Comparison of ENCODE assay signal across 1 cellular context in genomic region chr12:14961466-14962155, GRCh38.
TF ChIP-seq lines count a peak whose summit lies in the region.

TSS of gene ARHGDIB (minus strand) at chr12:14961601. CDS start at chr12:14950712, 10,889 bp downstream.

TF ChIP-seq in K562, 482 proteins besides CTCF, POLR2A, EP300 and RAD21 (continued from another document and continues in another):
- TF ChIP-seq CUX1 (CRISPR knock-in tag; IDR thresholded peaks at IDR 0.05), result 0 out of 2 replicates have a peak, but pooled peaks have one; percentile 37
- TF ChIP-seq SPI1 (IDR thresholded peaks at IDR 0.05; ENCODE audit: borderline replicate concordance, low read depth, low read length), result peak; percentile 44; the same call in 1 of the 2 replicates
- TF ChIP-seq MGA (IDR thresholded peaks at IDR 0.05), result peak; percentile 74
- TF ChIP-seq ZNF507 (tag; conservative IDR thresholded peaks at IDR 0.05), result no peak
- 0 out of 2 replicates have a peak, but pooled peaks have one; percentile 22 for TF ChIP-seq ZNF766 (CRISPR knock-in tag; conservative IDR thresholded peaks at IDR 0.05)
- TF ChIP-seq CGGBP1 (CRISPR knock-in tag; IDR thresholded peaks at IDR 0.05), result no peak
- TF ChIP-seq CBX1 (IDR thresholded peaks at IDR 0.05; ENCODE audit: low read depth), result no peak
- no peak for TF ChIP-seq E2F4 (CRISPR knock-in tag; IDR thresholded peaks at IDR 0.05; ENCODE audit: low read depth)
- no peak for TF ChIP-seq BRD4 (IDR thresholded peaks at IDR 0.05)
- TF ChIP-seq PKNOX1 (IDR thresholded peaks at IDR 0.05), result no peak; the same call in 1 of the 2 replicates
- TF ChIP-seq GABPB1 (CRISPR knock-in tag; IDR thresholded peaks at IDR 0.05), result no peak
- TF ChIP-seq L3MBTL2 (IDR thresholded peaks at IDR 0.05), result peak; percentile 45; the same call in 1 of the 2 replicates
- TF ChIP-seq PATZ1 (CRISPR knock-in tag; IDR thresholded peaks at IDR 0.05; ENCODE audit: borderline replicate concordance), result no peak
- no peak for TF ChIP-seq ZC3H11A (IDR thresholded peaks at IDR 0.05; ENCODE audit: low read depth, low read length)
- TF ChIP-seq CEBPB (tag; IDR thresholded peaks at IDR 0.05), result no peak
- TF ChIP-seq ZBTB11 (CRISPR knock-in tag; IDR thresholded peaks at IDR 0.05), result peak in 1 of 3 experiments; percentile 54; a peak in 2 of 6 replicates
- TF ChIP-seq ATF1 (CRISPR knock-in tag; IDR thresholded peaks at IDR 0.05), result no peak
- peak; percentile 85 for TF ChIP-seq ATF1 (tag; IDR thresholded peaks at IDR 0.05)
- no peak for TF ChIP-seq C11orf30 (IDR thresholded peaks at IDR 0.05; ENCODE audit: low read depth)
- TF ChIP-seq E2F6 (IDR thresholded peaks at IDR 0.05; ENCODE audit: borderline replicate concordance in 1 of 2, extremely low read depth in 1 of 2, insufficient read depth in 1 of 2, insufficient read length in 1 of 2, low read depth in 1 of 2, low read length in 1 of 2, poor library complexity in 1 of 2, severe bottlenecking in 1 of 2), result peak in 1 of 2 experiments; percentile 39
- no peak for TF ChIP-seq ZNF408 (CRISPR knock-in tag; IDR thresholded peaks at IDR 0.05; ENCODE audit: low read depth)
- TF ChIP-seq POLR2AphosphoS5 (IDR thresholded peaks at IDR 0.05; ENCODE audit: control insufficient read depth, insufficient read depth, low read depth, low read length), result no peak
- TF ChIP-seq ETS2 (tag; IDR thresholded peaks at IDR 0.05; ENCODE audit: borderline replicate concordance, poor library complexity, severe bottlenecking), result no peak
- peak; percentile 56; the same call in 1 of the 2 replicates for TF ChIP-seq GTF2E2 (tag; IDR thresholded peaks at IDR 0.05)
- peak; percentile 46 to 76; a peak in 3 of 4 replicates for TF ChIP-seq ETV6 (IDR thresholded peaks at IDR 0.05; ENCODE audit: borderline replicate concordance in 1 of 2, low read depth in 2 of 2, low read length in 1 of 2)
- no peak for TF ChIP-seq ETV6 (CRISPR knock-in tag; IDR thresholded peaks at IDR 0.05; ENCODE audit: borderline replicate concordance)
- TF ChIP-seq SP1 (CRISPR knock-in tag; IDR thresholded peaks at IDR 0.05), result no peak
